In the genomic region with DNA sequence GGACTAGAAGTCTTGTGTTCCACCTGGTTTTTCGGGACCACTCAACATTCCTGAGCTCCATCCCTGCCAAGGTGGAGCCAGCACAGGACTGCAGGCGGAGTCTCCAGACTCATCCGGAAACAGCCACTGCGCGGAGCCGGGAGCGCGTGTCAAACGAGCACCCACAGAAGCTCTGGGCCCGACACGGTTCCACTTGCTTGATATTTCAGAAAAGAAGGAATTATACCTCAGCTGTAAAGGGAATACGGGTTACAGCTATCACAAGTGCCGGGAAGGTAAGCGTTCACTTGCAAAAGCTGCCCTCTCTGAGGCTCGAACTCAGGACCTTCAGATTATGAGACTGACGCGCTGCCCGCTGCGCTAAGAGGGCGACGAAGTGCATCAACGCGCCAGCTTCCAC, we compare ENCODE assay signal across 6 cellular contexts.
DNase-seq lines count a peak whose midpoint lies in the region; ATAC-seq, FAIRE-seq and TF ChIP-seq lines count a peak whose summit lies in the region.
"Not testable (repeated sequence)": the region's sequence is repeated elsewhere in the genome, so short reads cannot be mapped to it uniquely, and the experiment has no call there.

No MANE protein-coding gene starts in this region.

- H3F3A ChIP-seq in GM23338 (replicated peaks; ENCODE audit: low read depth), result not testable (repeated sequence)

- not testable (repeated sequence) for H3K9me2 ChIP-seq in GM23338 (ENCODE audit: insufficient read depth)

- not testable (repeated sequence) for H3K27me3 ChIP-seq in GM23338 (ENCODE audit: insufficient read depth); IMR-90 (ENCODE audit: control insufficient read depth, insufficient read depth, low read length); K562 (ENCODE audit: control insufficient read depth in 2 of 2, insufficient read depth in 2 of 2, low read length in 2 of 2); keratinocyte (ENCODE audit: control insufficient read depth, extremely low read depth, insufficient read depth, low read length)

- not testable (repeated sequence) for TF ChIP-seq RAD21 in IMR-90 (IDR thresholded peaks at IDR 0.05; ENCODE audit: low read length); K562 (CRISPR knock-in tag; conservative IDR thresholded peaks at IDR 0.05 in 1 of 2, IDR thresholded peaks at IDR 0.05 in 1 of 2)

- H3K4ac ChIP-seq in IMR-90 (ENCODE audit: low read depth, low read length), result not testable (repeated sequence)

- not testable (repeated sequence) for H3K4me3 ChIP-seq in GM23338; IMR-90 (ENCODE audit: insufficient read depth, low read depth, low read length); K562; keratinocyte (ENCODE audit: control insufficient read depth in 2 of 3, extremely low read depth in 1 of 3, insufficient read depth in 2 of 3, low read depth in 1 of 3, low read length in 3 of 3)

- H3K27ac Mint-ChIP-seq in GM23338, result not testable (repeated sequence)

- H3K4me1 Mint-ChIP-seq in GM23338, result not testable (repeated sequence)

- not testable (repeated sequence) for H3K56ac ChIP-seq in IMR-90 (ENCODE audit: extremely low read depth, insufficient read depth, low read length)

- not testable (repeated sequence) for TF ChIP-seq EP300 in K562 (IDR thresholded peaks at IDR 0.05; ENCODE audit: low read length)

- intact Hi-C loops in IMR-90 (cut with micrococcal nuclease); K562 (cut with micrococcal nuclease): not testable (repeated sequence)

- not testable (repeated sequence) for TF ChIP-seq POLR2A in IMR-90 (IDR thresholded peaks at IDR 0.05; ENCODE audit: low read depth, low read length); K562 (conservative IDR thresholded peaks at IDR 0.05)

- not testable (repeated sequence) for H4K8ac ChIP-seq in IMR-90 (ENCODE audit: low read depth in 2 of 2, low read length in 2 of 2)

- TF ChIP-seq CTCF in GM23338 (conservative IDR thresholded peaks at IDR 0.05; ENCODE audit: low read depth in 2 of 2); IMR-90 (conservative IDR thresholded peaks at IDR 0.05; ENCODE audit: low read depth, low read length); K562 (IDR thresholded peaks at IDR 0.05 in 2 of 3, conservative IDR thresholded peaks at IDR 0.05 in 1 of 3; ENCODE audit: insufficient read depth in 2 of 3, low read depth in 1 of 3, low read length in 3 of 3); keratinocyte (optimal IDR thresholded peaks at IDR 0.05 in 1 of 3, IDR thresholded peaks at IDR 0.05 in 1 of 3, conservative IDR thresholded peaks at IDR 0.05 in 1 of 3; ENCODE audit: extremely low read depth in 1 of 3, insufficient read depth in 2 of 3, low read length in 3 of 3): not testable (repeated sequence)

- no CpG with 5 or more reads among the region's 23 CpGs for WGBS in IMR-90 (ENCODE audit: extremely low coverage in 2 of 2, insufficient read length in 1 of 2), 2 experiments
- no CpG with 5 or more reads among the region's 23 CpGs for WGBS in K562 (ENCODE audit: insufficient coverage, low coverage, missing lambda C conversion rate)

- dilution Hi-C loops in IMR-90 (cut with HindIII; ENCODE audit: low sequenced_read_pairs, unreplicated experiment); keratinocyte (cut with MboI; ENCODE audit: extremely low pct_ligation_motif_present, low sequenced_read_pairs): not testable (repeated sequence)

- not testable (repeated sequence) for H3K4me1 ChIP-seq in GM23338 (ENCODE audit: insufficient read depth); IMR-90 (ENCODE audit: control insufficient read depth, insufficient read depth, low read length); K562 (replicated peaks in 1 of 2; ENCODE audit: control insufficient read depth in 2 of 2, insufficient read depth in 2 of 2, low read length in 2 of 2); keratinocyte (ENCODE audit: control insufficient read depth, extremely low read depth, insufficient read depth, low read length)

- H3K36me3 ChIP-seq in GM23338 (ENCODE audit: insufficient read depth); IMR-90 (ENCODE audit: control insufficient read depth, insufficient read depth, low read length); K562 (ENCODE audit: control insufficient read depth, insufficient read depth, low read length); keratinocyte (ENCODE audit: control insufficient read depth in 2 of 2, extremely low read depth in 1 of 2, insufficient read depth in 2 of 2, low read length in 2 of 2): not testable (repeated sequence)

- not testable (repeated sequence) for BruUV-seq in IMR-90 (replicated peaks; lab: Mats Ljungman, UMichigan); K562 (replicated peaks; lab: Mats Ljungman, UMichigan)

- H4K5ac ChIP-seq in IMR-90 (ENCODE audit: low read depth, low read length), result not testable (repeated sequence)

- not testable (repeated sequence) for H3K27ac ChIP-seq in GM23338 (ENCODE audit: low read depth); IMR-90 (ENCODE audit: insufficient read depth, low read length); K562 (ENCODE audit: extremely low read depth, low read depth, low read length); keratinocyte (ENCODE audit: control insufficient read depth, insufficient read depth, low read length)

- H2BK15ac ChIP-seq in IMR-90 (ENCODE audit: low read depth, low read length), result not testable (repeated sequence)

- not testable (repeated sequence) for H3K9me1 ChIP-seq in IMR-90 (ENCODE audit: insufficient read depth, low read length); K562 (ENCODE audit: control insufficient read depth, insufficient read depth, low read length); keratinocyte (ENCODE audit: control insufficient read depth, extremely low read depth, insufficient read depth, low read length)

- in situ Hi-C loops in IMR-90 (cut with MboI; ENCODE audit: low sequenced_read_pairs); K562 (cut with MboI): not testable (repeated sequence)

- H3K14ac ChIP-seq in IMR-90 (replicated peaks; ENCODE audit: low read depth, low read length), result not testable (repeated sequence)

- H3K18ac ChIP-seq in IMR-90 (ENCODE audit: low read depth, low read length), result not testable (repeated sequence)

- H2BK20ac ChIP-seq in IMR-90 (ENCODE audit: low read depth, low read length), result not testable (repeated sequence)

- H3K4me2 ChIP-seq in GM23338; IMR-90 (ENCODE audit: low read depth, low read length); K562 (ENCODE audit: insufficient read depth, low read length); keratinocyte (ENCODE audit: control insufficient read depth, extremely low read depth, insufficient read depth, low read depth, low read length): not testable (repeated sequence)

- CTCF ChIA-PET in IMR-90 (lab: Yijun Ruan, JAX); K562 (lab: Yijun Ruan, JAX; ENCODE audit: low intra/inter-chr PET ratio): not testable (repeated sequence)

- not testable (repeated sequence) for H2AFZ ChIP-seq in GM23338; IMR-90 (replicated peaks; ENCODE audit: low read length, poor library complexity); K562 (ENCODE audit: low read depth, low read length); keratinocyte (ENCODE audit: control insufficient read depth, low read length)

- not testable (repeated sequence) for H3K9ac ChIP-seq in IMR-90 (ENCODE audit: low read depth, low read length); K562 (ENCODE audit: insufficient read depth in 1 of 2, low read depth in 2 of 2, low read length in 2 of 2); keratinocyte (ENCODE audit: control insufficient read depth, extremely low read depth, insufficient read depth, low read length)

- not testable (repeated sequence) for H3K27me3 Mint-ChIP-seq in GM23338 (ENCODE audit: insufficient read depth, low read depth, poor library complexity)

- H3K4me3 Mint-ChIP-seq in GM23338, result not testable (repeated sequence)

- H4K91ac ChIP-seq in IMR-90 (ENCODE audit: insufficient read depth, low read depth, low read length), result not testable (repeated sequence)

- not testable (repeated sequence) for H3K79me2 ChIP-seq in GM23338 (replicated peaks; ENCODE audit: insufficient read depth); K562 (ENCODE audit: control insufficient read depth, insufficient read depth, low read length); keratinocyte (ENCODE audit: control insufficient read depth, insufficient read depth, low read length)

- H2AK5ac ChIP-seq in IMR-90 (ENCODE audit: low read depth, low read length), result not testable (repeated sequence)

- not testable (repeated sequence) for H3K79me1 ChIP-seq in IMR-90 (ENCODE audit: low read depth in 1 of 2, low read length in 2 of 2)

- FAIRE-seq in A204.1 (lab: Jason Lieb, UNC) (peak; percentile 78), K562 (lab: Jason Lieb, UNC) (peak; percentile 78), keratinocyte (lab: Jason Lieb, UNC) (peak; percentile 74)

- peak; percentile 58 for ATAC-seq in GM23338
- ATAC-seq in IMR-90 (ENCODE audit: low read depth), result peak; percentile 97
- ATAC-seq in SK-N-SH treated with all-trans-retinoic acid at 6 μM for 48 hours, result peak; percentile 79
- ATAC-seq in K562, result peak; percentile 73

- H3K36me3 Mint-ChIP-seq in GM23338 (ENCODE audit: low read depth), result not testable (repeated sequence)

- POLR2A ChIA-PET in IMR-90 (lab: Charles Lee; ENCODE audit: unreplicated experiment); K562 (lab: Yijun Ruan, JAX): not testable (repeated sequence)

- H2AK9ac ChIP-seq in IMR-90 (replicated peaks; ENCODE audit: low read depth, low read length, poor library complexity), result not testable (repeated sequence)

- not testable (repeated sequence) for H3K9me3 Mint-ChIP-seq in GM23338

- H3K9me3 ChIP-seq in IMR-90 (ENCODE audit: control insufficient read depth, insufficient read depth, low read length); K562 (replicated peaks; ENCODE audit: control insufficient read depth, insufficient read depth, low read depth, low read length); keratinocyte (ENCODE audit: control insufficient read depth, low read depth, low read length): not testable (repeated sequence)

- not testable (repeated sequence) for H4K20me1 ChIP-seq in GM23338 (replicated peaks; ENCODE audit: insufficient read depth); IMR-90 (ENCODE audit: insufficient read depth, low read length); K562 (replicated peaks; ENCODE audit: control insufficient read depth, insufficient read depth, low read length); keratinocyte (ENCODE audit: control insufficient read depth, extremely low read depth, insufficient read depth, low read length)

- H2BK5ac ChIP-seq in IMR-90 (ENCODE audit: low read depth, low read length, poor library complexity, severe bottlenecking), result not testable (repeated sequence)

- not testable (repeated sequence) for H2BK120ac ChIP-seq in IMR-90 (ENCODE audit: low read depth, low read length)

- H3K23ac ChIP-seq in IMR-90 (ENCODE audit: low read depth, low read length), result not testable (repeated sequence)

- not testable (repeated sequence) for DNase-seq in GM23338 (ENCODE audit: low spot score); IMR-90; K562 (ENCODE audit: extremely low read depth in 1 of 4, low spot score in 3 of 4); keratinocyte (ENCODE audit: low read depth, low spot score)
